ENCODE assay signal across 8 cellular contexts in genomic region chr18:58223717-58224424, GRCh38.
DNase-seq lines count a peak whose midpoint lies in the region; ATAC-seq, FAIRE-seq and TF ChIP-seq lines count a peak whose summit lies in the region.

No MANE protein-coding gene starts in this region.

- FAIRE-seq in GM12891 (lab: Jason Lieb, UNC): peak; percentile 20

- TF ChIP-seq CTCF in RWPE1 (conservative IDR thresholded peaks at IDR 0.05; ENCODE audit: low read depth) (no peak), prostate gland (IDR thresholded peaks at IDR 0.05) (no peak)

- no peaks in the 10 kb centered on the region for H3K9me3 ChIP-seq in prostate gland

- POLR2A ChIA-PET in RWPE1 (lab: Yijun Ruan, JAX; ENCODE audit: low non-redundant PET): no interaction called here

- no peaks in the 10 kb centered on the region for H3K27me3 ChIP-seq in prostate gland (replicated peaks; ENCODE audit: insufficient read depth)

- H3K27ac ChIP-seq in RWPE1 (peak overlapping the region; percentile 95), prostate gland (peak overlapping the region; percentile 62 to 69)

- peak overlapping the region; percentile 12 to 20 for H3K4me3 ChIP-seq in prostate gland

- CTCF ChIA-PET in RWPE1 (lab: Yijun Ruan, JAX): no interaction called here

- WGBS in prostate gland: 61% methylated on average over 15 of the region's 15 CpGs

- DNase-seq in GM12891 (ENCODE audit: insufficient read length, low spot score): no peak
- DNase-seq in RWPE1 (ENCODE audit: low spot score): peak; percentile 61
- peak; percentile 89 for DNase-seq in fibroblast of peridontal ligament (ENCODE audit: extremely low read depth)
- DNase-seq in prostate gland (ENCODE audit: low spot score): peak; percentile 53
- no peak for DNase-seq in SIG-M5 treated with dmso at 0.1 percent for 504 hours (lab: John Stamatoyannopoulos, UW; ENCODE audit: unreplicated experiment)
- no peak for DNase-seq in activated T-cell treated with anti-CD3 and anti-CD28 coated beads, Interleukin-2, amount 50 U/mL, for 48 hours
- no peak for DNase-seq in cerebellar cortex (ENCODE audit: low spot score)

- H3K4me1 ChIP-seq in prostate gland (replicated peaks): peaks cover 16% of the 10 kb centered on the region

- intact Hi-C loops in prostate gland (cut with DNase I): no loop called here

- no peaks in the 10 kb centered on the region for H3K36me3 ChIP-seq in prostate gland

- ATAC-seq in HG03135 (IDR thresholded peaks at IDR 0.05; ENCODE audit: unreplicated experiment): no peak

- TF ChIP-seq POLR2A in GM12891 (IDR thresholded peaks at IDR 0.05; ENCODE audit: low read depth, low read length) (no peak), prostate gland (IDR thresholded peaks at IDR 0.05) (peak; percentile 20)

TF ChIP-seq in GM12891, 5 proteins besides CTCF, POLR2A, EP300 and RAD21:
- no peak for TF ChIP-seq PAX5 (IDR thresholded peaks at IDR 0.05; ENCODE audit: insufficient read depth, low read length, severe bottlenecking)
- TF ChIP-seq TAF1 (IDR thresholded peaks at IDR 0.05; ENCODE audit: low read depth, low read length): no peak
- TF ChIP-seq POU2F2 (IDR thresholded peaks at IDR 0.05; ENCODE audit: low read depth, low read length): no peak
- TF ChIP-seq POLR2AphosphoS5 (IDR thresholded peaks at IDR 0.05; ENCODE audit: low read depth, low read length): no peak
- TF ChIP-seq SPI1 (IDR thresholded peaks at IDR 0.05; ENCODE audit: low read depth, low read length): no peak

Comparison
In these comparisons a context has a peak if more than half of its experiments do, and no peak if none do; other contexts are left out.
1. DNase-seq: peak in RWPE1 (single experiment), fibroblast of peridontal ligament (single experiment) and prostate gland (single experiment); none in GM12891 (single experiment), SIG-M5 treated with dmso at 0.1 percent for 504 hours (single experiment), activated T-cell treated with anti-CD3 and anti-CD28 coated beads, Interleukin-2, amount 50 U/mL, for 48 hours (0 of 2) and cerebellar cortex (single experiment).